ENCODE assay signal across 8 cellular contexts in genomic region chr4:151408380-151408629, GRCh38. TPM values are rescaled to one million over a fixed set of nuclear protein-coding genes. Genes with fewer than 3 reads are reported as not detected.
DNase-seq lines count a peak whose midpoint lies in the region; ATAC-seq, FAIRE-seq and TF ChIP-seq lines count a peak whose summit lies in the region.

No MANE protein-coding gene starts in this region.

- CTCF ChIA-PET in CD8-positive, alpha-beta memory T cell (lab: Charles Lee), result no interaction called here
- CTCF ChIA-PET in GM12878 (lab: Yijun Ruan, JAX), result interaction anchor here (0.8 to 1.3 kb wide), 2 partner anchors 22 to 46 kb away, joined by 3 read pairs; no protein-coding TSS in a partner anchor

- intact Hi-C loops in GM12878 (cut with micrococcal nuclease; ENCODE audit: unreplicated experiment), result loop anchor here (5.0 kb wide), 1 partner anchor 46 kb away; no protein-coding TSS in a partner anchor

- no peak for TF ChIP-seq POLR2A in GM12878 (IDR thresholded peaks at IDR 0.05; ENCODE audit: low read depth, low read length)

- no peak for TF ChIP-seq CTCF in GM12878 (IDR thresholded peaks at IDR 0.05 in 2 of 3, conservative IDR thresholded peaks at IDR 0.05 in 1 of 3; ENCODE audit: control insufficient read depth in 2 of 3, extremely low read depth in 1 of 3, insufficient read depth in 1 of 3, low read depth in 3 of 3, low read length in 3 of 3)

- TF ChIP-seq EP300 in GM12878 (IDR thresholded peaks at IDR 0.05; ENCODE audit: borderline replicate concordance in 1 of 2, control insufficient read depth in 1 of 2, low read depth in 2 of 2, low read length in 2 of 2), result no peak

- RAD21 ChIA-PET in GM12878 (lab: Charles Lee; ENCODE audit: unreplicated experiment), result no interaction called here

- H2BK120ac ChIP-seq in mesenchymal stem cell (ENCODE audit: low read depth, low read length), result no peak overlapping the region

- WGBS in GM12878 (ENCODE audit: insufficient coverage, insufficient replicate concordance, low lambda C conversion rate, missing lambda C conversion rate), result 13% methylated on average over 8 of the region's 8 CpGs
- 2% methylated on average over 8 of the region's 8 CpGs for WGBS in mesenchymal stem cell

- H3K23ac ChIP-seq in mesenchymal stem cell (ENCODE audit: low read length in 2 of 2), result no peak overlapping the region

- H3K27ac ChIP-seq in CD8-positive, alpha-beta memory T cell (ENCODE audit: low read depth, low read length), result no peak overlapping the region
- no peak overlapping the region for H3K27ac ChIP-seq in GM12878 (ENCODE audit: control insufficient read depth, insufficient read depth)
- peak overlapping the region; percentile 50 for H3K27ac ChIP-seq in mesenchymal stem cell (ENCODE audit: low read length, poor library complexity, severe bottlenecking)

- H3K4me1 Mint-ChIP-seq in CD8-positive, alpha-beta memory T cell, result peaks cover 19 to 28% (median 24%) of the 10 kb centered on the region in 3 donors

- no peaks in the 10 kb centered on the region for H3K9me3 Mint-ChIP-seq in CD8-positive, alpha-beta memory T cell

- H3K4me3 Mint-ChIP-seq in CD8-positive, alpha-beta memory T cell, result peak overlapping the region; percentile 88 to 93 (median 91)

- ATAC-seq in HG02870 (IDR thresholded peaks at IDR 0.05; ENCODE audit: unreplicated experiment) (peak; percentile 1), GM12878 (peak; percentile 11; the same call in 2 of the 3 replicates), GM21367 (IDR thresholded peaks at IDR 0.05; ENCODE audit: unreplicated experiment) (no peak), GM18909 (IDR thresholded peaks at IDR 0.05; ENCODE audit: poor library complexity, unreplicated experiment) (no peak), HG02588 (IDR thresholded peaks at IDR 0.05; ENCODE audit: unreplicated experiment) (no peak)

- peaks cover 4% of the 10 kb centered on the region for H3K27me3 ChIP-seq in CD8-positive, alpha-beta memory T cell (ENCODE audit: insufficient read depth, low read length, poor library complexity, severe bottlenecking)
- H3K27me3 ChIP-seq in GM12878 (replicated peaks in 1 of 2; ENCODE audit: control insufficient read depth in 2 of 2, insufficient read depth in 2 of 2, low read length in 1 of 2), result peaks cover 0 to 6% of the 10 kb centered on the region in 2 experiments; a peak in 2 of 4 replicates
- H3K27me3 ChIP-seq in mesenchymal stem cell (ENCODE audit: control insufficient read depth in 1 of 2, insufficient read depth in 1 of 2, low read length in 2 of 2), result peaks cover 0 to 32% of the 10 kb centered on the region in 2 experiments

- BruUV-seq in GM12878 (replicated peaks; lab: Mats Ljungman, UMichigan), result TSS peak; percentile 70

- H3K36me3 ChIP-seq in CD8-positive, alpha-beta memory T cell (ENCODE audit: insufficient read depth, low read length), result no peaks in the 10 kb centered on the region
- no peaks in the 10 kb centered on the region for H3K36me3 ChIP-seq in GM12878 (ENCODE audit: control insufficient read depth in 2 of 2, insufficient read depth in 2 of 2, low read length in 1 of 2)
- H3K36me3 ChIP-seq in mesenchymal stem cell (ENCODE audit: control insufficient read depth in 1 of 2, insufficient read depth in 2 of 2, low read depth in 1 of 2, low read length in 2 of 2), result no peaks in the 10 kb centered on the region

- no peaks in the 10 kb centered on the region for H3K9me3 ChIP-seq in CD8-positive, alpha-beta memory T cell (ENCODE audit: low read length)
- no peaks in the 10 kb centered on the region; the same call in 2 of the 3 replicates for H3K9me3 ChIP-seq in GM12878 (replicated peaks; ENCODE audit: control insufficient read depth, insufficient read depth, low read length)
- H3K9me3 ChIP-seq in mesenchymal stem cell (ENCODE audit: control insufficient read depth, low read length), result no peaks in the 10 kb centered on the region

- no peak overlapping the region for H3K14ac ChIP-seq in mesenchymal stem cell (ENCODE audit: low read length in 2 of 2)

- no peak overlapping the region for H4K8ac ChIP-seq in mesenchymal stem cell (ENCODE audit: low read length)

- no peak for FAIRE-seq in GM12878 (lab: Jason Lieb, UNC)

- SMC1A ChIA-PET in GM12878 (lab: Charles Lee; ENCODE audit: uncharacterized antibody, unreplicated experiment), result interaction anchor here (1.0 kb wide), 1 partner anchor 15 kb away, joined by 3 read pairs; no protein-coding TSS in a partner anchor

- H3K27ac Mint-ChIP-seq in CD8-positive, alpha-beta memory T cell, result peak overlapping the region in 5 of 8 donors; percentile 47 to 92 (median 86)

- H3K4me3 ChIP-seq in CD8-positive, alpha-beta memory T cell (ENCODE audit: low read length), result peak overlapping the region; percentile 68
- H3K4me3 ChIP-seq in GM12878 (peak overlapping the region; percentile 70), mesenchymal stem cell (ENCODE audit: insufficient read depth in 1 of 2, low read depth in 1 of 2, low read length in 2 of 2) (peak overlapping the region; percentile 70 to 83)

- no peak overlapping the region for H2BK12ac ChIP-seq in mesenchymal stem cell (ENCODE audit: low read length in 2 of 2)

- H4K20me1 ChIP-seq in GM12878 (ENCODE audit: control insufficient read depth, insufficient read depth), result no peaks in the 10 kb centered on the region; the same call in 1 of the 2 replicates

- H2AFZ ChIP-seq in GM12878 (ENCODE audit: control insufficient read depth, low read depth, low read length), result peak overlapping the region; percentile 64
- no peak overlapping the region for H2AFZ ChIP-seq in mesenchymal stem cell (ENCODE audit: low read depth, low read length)

- H3K4me2 ChIP-seq in GM12878 (ENCODE audit: control insufficient read depth, insufficient read depth), result peak overlapping the region; percentile 92
- H3K4me2 ChIP-seq in mesenchymal stem cell (ENCODE audit: low read length, poor library complexity, severe bottlenecking), result peak overlapping the region; percentile 71

- H3K36me3 Mint-ChIP-seq in CD8-positive, alpha-beta memory T cell, result peaks cover 0 to 3% (median 0%) of the 10 kb centered on the region in 3 donors

- no peak overlapping the region for H2AK5ac ChIP-seq in mesenchymal stem cell (ENCODE audit: low read length, severe bottlenecking)

- in situ Hi-C loops in GM12878 (cut with MboI), result no loop called here

- H3K9ac ChIP-seq in GM12878 (ENCODE audit: control insufficient read depth, insufficient read depth, low read length), result no peak overlapping the region
- peak overlapping the region; percentile 73 for H3K9ac ChIP-seq in mesenchymal stem cell (ENCODE audit: low read length)

- H2BK15ac ChIP-seq in mesenchymal stem cell (ENCODE audit: low read depth, poor library complexity, severe bottlenecking), result no peak overlapping the region

- TF ChIP-seq RAD21 in GM12878 (IDR thresholded peaks at IDR 0.05; ENCODE audit: insufficient read depth, low read depth, low read length), result no peak

- peaks cover 2% of the 10 kb centered on the region for H3K79me1 ChIP-seq in mesenchymal stem cell (replicated peaks; ENCODE audit: low read length, poor library complexity, severe bottlenecking)

- no peak overlapping the region for H3K18ac ChIP-seq in mesenchymal stem cell (ENCODE audit: low read depth in 1 of 2, low read length in 2 of 2)

- H2BK5ac ChIP-seq in mesenchymal stem cell (ENCODE audit: low read depth, low read length, poor library complexity, severe bottlenecking), result no peak overlapping the region

- POLR2A ChIA-PET in CD8-positive, alpha-beta memory T cell (lab: Charles Lee), result no interaction called here
- POLR2A ChIA-PET in GM12878 (lab: Charles Lee), result interaction anchor here (0.8 to 1.6 kb wide), 2 partner anchors 13 to 24 kb away, joined by 3 to 4 read pairs; no protein-coding TSS in a partner anchor

- no peak overlapping the region for H3K4ac ChIP-seq in mesenchymal stem cell (ENCODE audit: low read depth in 1 of 2, low read length in 2 of 2)

- no peaks in the 10 kb centered on the region for H3K79me2 ChIP-seq in GM12878 (ENCODE audit: control insufficient read depth, insufficient read depth, low read length)

- no peak for DNase-seq in CD8-positive, alpha-beta memory T cell
- DNase-seq in GM12878 (ENCODE audit: low read depth, low spot score), result no peak
- no peak for DNase-seq in mesenchymal stem cell
- no peak for DNase-seq in NCI-H146 (lab: John Stamatoyannopoulos, UW)

- H3K4me1 ChIP-seq in CD8-positive, alpha-beta memory T cell (ENCODE audit: insufficient read depth, low read length), result peaks cover 15% of the 10 kb centered on the region
- H3K4me1 ChIP-seq in GM12878 (ENCODE audit: control insufficient read depth, insufficient read depth, low read length) (peaks cover 17% of the 10 kb centered on the region), mesenchymal stem cell (ENCODE audit: control insufficient read depth, insufficient read depth, low read depth, low read length) (peaks cover 13% of the 10 kb centered on the region)

- H4K91ac ChIP-seq in mesenchymal stem cell (ENCODE audit: low read length), result no peak overlapping the region

- H3K27me3 Mint-ChIP-seq in CD8-positive, alpha-beta memory T cell, result peaks cover 11 to 48% of the 10 kb centered on the region in 2 donors

RNA-seq across cellular contexts. Expression of gene FHIP1A, which starts 0.7 kb away (rescaled TPM):
- total RNA-seq in CD8-positive, alpha-beta memory T cell, result under 1 TPM; 0.09 to 0.15 TPM
- polyA plus RNA-seq in CD8-positive, alpha-beta memory T cell, result not detected
- 28.2 and 28.4 TPM in 2 replicates for total RNA-seq in GM12878 (2013; cell fraction: nucleolus; rRNA removed)
- total RNA-seq in GM12878 (2014; rRNA removed) (0.05 and 0.11 TPM in 2 replicates), GM12878 (2014; rRNA removed; fragmentation: Illumina TruSeq; extraction: Trizol) (0.09 and 0.13 TPM in 2 replicates), GM12878 (2021) (0.28 and 0.40 TPM in 2 replicates)
- 0.18 TPM for polyA plus RNA-seq in GM12878 (2011; ENCODE audit: low read depth)
- polyA plus RNA-seq in GM12878 (2011; rRNA removed) (5.5 and 5.9 TPM in 2 replicates), GM12878 (2014; fragmentation: Illumina TruSeq; extraction: Trizol) (0.09 and 0.29 TPM in 2 replicates), GM12878 (2014; fragmentation: Nextera tagmentation; extraction: Ambion mirVana) (under 1 TPM; 0.02 to 0.06 TPM), GM12878 (2014; rRNA removed) (0.18 and 0.27 TPM in 2 replicates), GM12878 (2016; fragmentation: Nextera tagmentation; extraction: Ambion mirVana) (under 1 TPM in 1 of 2 experiments, not detected in 1; 0.17 TPM)
- polyA plus RNA-seq in GM12878 (2011; cell fraction: cytosol; rRNA removed), result 4.0 and 5.1 TPM in 2 replicates
- polyA plus RNA-seq in GM12878 (2011; cell fraction: nucleus; rRNA removed), result 13.4 and 17.3 TPM in 2 replicates
- 0.07 and 0.20 TPM in 2 replicates for polyA plus RNA-seq in GM12878 (2012)
- 15.2 and 16.4 TPM in 2 replicates for polyA minus RNA-seq in GM12878 (2011; rRNA and poly(A)+ RNA removed)
- 4.1 and 4.4 TPM in 2 replicates for polyA minus RNA-seq in GM12878 (2011; cell fraction: cytosol; rRNA and poly(A)+ RNA removed)
- 25.8 and 31.5 TPM in 2 replicates for polyA minus RNA-seq in GM12878 (2011; cell fraction: nucleus; rRNA and poly(A)+ RNA removed)
- polyA plus RNA-seq in mesenchymal stem cell (2013, experiment 1 of 2), result 0.03 TPM
- 0.04 TPM for polyA plus RNA-seq in mesenchymal stem cell (2013, experiment 2 of 2)

Comparison
In these comparisons a context has a peak if more than half of its experiments do, and no peak if none do; other contexts are left out.
1. ATAC-seq: peak in HG02870 (single experiment) and GM12878 (single experiment); none in GM21367 (single experiment), GM18909 (single experiment) and HG02588 (single experiment).
2. Peak in every context shown above with its lines, with median percentiles within 50 percentile points of each other: H3K4me3 ChIP-seq.